Comparison of ENCODE assay signal across 8 cellular contexts in the genomic region with DNA sequence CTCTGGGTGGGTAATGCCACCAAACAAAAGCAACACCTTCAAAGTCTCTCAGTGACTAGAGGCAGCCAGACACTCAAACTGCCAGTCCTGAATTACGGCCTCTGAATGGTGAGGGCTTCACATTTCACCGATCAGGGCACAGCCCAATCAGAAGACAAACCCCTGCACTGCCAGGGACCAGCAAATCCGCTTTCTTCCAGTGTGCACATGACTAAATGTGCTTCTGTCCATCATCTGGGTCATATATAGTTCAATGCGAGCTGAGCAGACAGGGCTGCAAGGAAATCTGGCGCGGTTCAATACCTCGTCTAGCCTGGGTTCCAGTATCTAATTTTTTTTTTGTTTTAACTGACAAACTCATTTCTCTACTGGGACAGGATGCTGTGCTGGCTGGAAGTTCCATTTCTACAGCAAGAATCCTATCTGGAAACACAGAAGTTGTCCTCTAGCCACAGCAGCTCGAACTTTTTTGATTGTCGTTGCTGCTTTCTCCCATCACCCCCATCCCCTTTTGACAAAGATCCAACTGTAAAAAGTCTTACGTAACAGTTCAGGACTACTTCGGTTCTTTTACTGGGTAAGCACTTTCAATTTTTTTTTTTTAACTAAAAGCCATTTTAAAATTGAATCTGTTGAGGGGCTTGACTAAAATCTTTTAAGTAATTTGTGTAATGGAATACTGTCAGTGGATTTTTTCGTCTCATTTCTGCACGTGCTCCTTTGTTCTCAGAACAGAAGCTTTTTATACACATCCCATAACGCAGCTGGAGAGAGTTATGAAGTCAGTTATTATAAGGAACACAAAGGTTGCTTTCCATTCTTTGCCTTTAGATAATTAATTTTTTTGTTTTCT.
DNase-seq lines count a peak whose midpoint lies in the region; ATAC-seq and TF ChIP-seq lines count a peak whose summit lies in the region.

No MANE protein-coding gene starts in this region.

- H3K27me3 ChIP-seq in thoracic aorta (replicated peaks; ENCODE audit: insufficient read depth): no peaks in the 10 kb centered on the region

- no peaks in the 10 kb centered on the region for H3K9me3 Mint-ChIP-seq in activated T-cell treated with anti-CD3 and anti-CD28 coated beads, Interleukin-2, amount 50 U/mL, for 72 hours
- no peaks in the 10 kb centered on the region for H3K9me3 Mint-ChIP-seq in natural killer cell treated with Interleukin-12 subunit alpha and Interleukin-12 subunit beta and Interleukin-15 and Interleukin-18, amount 100 ng/mL, for 72 hours

- peak overlapping the region; percentile 45 to 64 for H3K4me3 ChIP-seq in foreskin fibroblast (ENCODE audit: low read depth in 1 of 2, low read length in 2 of 2)
- H3K4me3 ChIP-seq in thoracic aorta: peak overlapping the region; percentile 80

- H3K4me1 Mint-ChIP-seq in activated T-cell treated with anti-CD3 and anti-CD28 coated beads, Interleukin-2, amount 50 U/mL, for 72 hours (ENCODE audit: low read depth): peaks cover 31% of the 10 kb centered on the region
- H3K4me1 Mint-ChIP-seq in natural killer cell treated with Interleukin-12 subunit alpha and Interleukin-12 subunit beta and Interleukin-15 and Interleukin-18, amount 100 ng/mL, for 72 hours (ENCODE audit: low read depth in 2 of 2): peaks cover 64 to 68% of the 10 kb centered on the region in 2 donors

- ATAC-seq in GM19397 (IDR thresholded peaks at IDR 0.05; ENCODE audit: unreplicated experiment) (peak; percentile 91), HG03571 (IDR thresholded peaks at IDR 0.05; ENCODE audit: unreplicated experiment) (peak; percentile 87), thoracic aorta (ENCODE audit: insufficient number of reproducible peaks, low FRiP score, low read depth) (peak; percentile 94)
- ATAC-seq in activated T-cell treated with anti-CD3 and anti-CD28 coated beads, Interleukin-2, amount 50 U/mL, for 72 hours (replicated peaks in 1 of 2): peak; percentile 93 to 97
- peak; percentile 94 for ATAC-seq in natural killer cell treated with Interleukin-12 subunit alpha and Interleukin-12 subunit beta and Interleukin-15 and Interleukin-18, amount 100 ng/mL, for 72 hours

- H3K27me3 Mint-ChIP-seq in activated T-cell treated with anti-CD3 and anti-CD28 coated beads, Interleukin-2, amount 50 U/mL, for 72 hours (ENCODE audit: low read depth): no peaks in the 10 kb centered on the region
- no peaks in the 10 kb centered on the region for H3K27me3 Mint-ChIP-seq in natural killer cell treated with Interleukin-12 subunit alpha and Interleukin-12 subunit beta and Interleukin-15 and Interleukin-18, amount 100 ng/mL, for 72 hours

- H3K4me1 ChIP-seq in thoracic aorta (ENCODE audit: control insufficient read depth in 1 of 2, low read depth in 2 of 2): peaks cover 5 to 12% of the 10 kb centered on the region in 2 donors

- peak overlapping the region; percentile 91 for H3K4me3 Mint-ChIP-seq in activated T-cell treated with anti-CD3 and anti-CD28 coated beads, Interleukin-2, amount 50 U/mL, for 72 hours
- H3K4me3 Mint-ChIP-seq in natural killer cell treated with Interleukin-12 subunit alpha and Interleukin-12 subunit beta and Interleukin-15 and Interleukin-18, amount 100 ng/mL, for 72 hours: peak overlapping the region; percentile 95

- DNase-seq in CMK (ENCODE audit: low read depth) (peak; percentile 70), NCI-H748 treated with DMSO at 0.1 percent for 48 hours (lab: John Stamatoyannopoulos, UW) (peak; percentile 91), foreskin fibroblast (peak; percentile 81 to 88), thoracic aorta (ENCODE audit: low spot score) (peak; percentile 25)
- peak; percentile 45 to 64 for DNase-seq in activated T-cell treated with anti-CD3 and anti-CD28 coated beads, Interleukin-2, amount 50 U/mL, for 72 hours
- DNase-seq in natural killer cell treated with Interleukin-12 subunit alpha and Interleukin-12 subunit beta and Interleukin-15 and Interleukin-18, amount 100 ng/mL, for 72 hours (ENCODE audit: low spot score): peak; percentile 82

- H3K9me3 ChIP-seq in thoracic aorta: no peaks in the 10 kb centered on the region

- H3K27ac ChIP-seq in thoracic aorta: peak overlapping the region; percentile 69 to 77

- no peaks in the 10 kb centered on the region for H3K36me3 ChIP-seq in thoracic aorta

- TF ChIP-seq CTCF in foreskin fibroblast (IDR thresholded peaks at IDR 0.05; ENCODE audit: low read depth, low read length): no peak
- no peak for TF ChIP-seq CTCF in thoracic aorta (IDR thresholded peaks at IDR 0.05)

- H3K36me3 Mint-ChIP-seq in activated T-cell treated with anti-CD3 and anti-CD28 coated beads, Interleukin-2, amount 50 U/mL, for 72 hours (ENCODE audit: insufficient read depth in 2 of 2): no peaks in the 10 kb centered on the region
- H3K36me3 Mint-ChIP-seq in natural killer cell treated with Interleukin-12 subunit alpha and Interleukin-12 subunit beta and Interleukin-15 and Interleukin-18, amount 100 ng/mL, for 72 hours: no peaks in the 10 kb centered on the region

- peak overlapping the region; percentile 76 for H3K27ac Mint-ChIP-seq in activated T-cell treated with anti-CD3 and anti-CD28 coated beads, Interleukin-2, amount 50 U/mL, for 72 hours
- peak overlapping the region; percentile 90 to 91 for H3K27ac Mint-ChIP-seq in natural killer cell treated with Interleukin-12 subunit alpha and Interleukin-12 subunit beta and Interleukin-15 and Interleukin-18, amount 100 ng/mL, for 72 hours

Comparison
In these comparisons a context has a peak if more than half of its experiments do, and no peak if none do; other contexts are left out.
1. Peak in every context shown above with its lines: DNase-seq, ATAC-seq, H3K4me3 ChIP-seq and H3K27ac ChIP-seq.
2. DNase-seq: peak in every context shown above with its lines; median percentile 91 in NCI-H748 treated with DMSO at 0.1 percent for 48 hours; 84 in foreskin fibroblast; 82 in natural killer cell treated with Interleukin-12 subunit alpha and Interleukin-12 subunit beta and Interleukin-15 and Interleukin-18, amount 100 ng/mL, for 72 hours; 70 in CMK; 54 in activated T-cell treated with anti-CD3 and anti-CD28 coated beads, Interleukin-2, amount 50 U/mL, for 72 hours; 25 in thoracic aorta.